In the genomic region with DNA sequence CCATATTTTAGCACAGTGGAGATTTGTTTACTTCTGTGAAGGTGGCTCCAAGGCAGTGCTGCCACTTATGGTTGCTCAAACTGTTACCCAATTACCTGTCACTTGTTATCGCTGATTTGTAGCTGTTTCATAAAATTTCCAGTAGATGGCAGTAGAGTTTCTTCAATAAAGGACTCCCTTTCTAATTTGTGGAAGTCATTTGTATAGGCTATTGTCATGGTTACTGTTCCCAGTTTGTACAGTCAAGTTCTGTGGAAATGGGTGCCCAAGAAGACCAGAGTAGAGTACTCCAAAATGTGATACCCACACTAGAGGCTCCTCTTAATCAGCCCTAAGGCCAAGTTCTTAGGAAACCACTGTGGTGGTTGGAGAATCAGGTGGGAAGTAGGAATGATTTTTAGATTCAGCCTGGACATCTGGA, we compare ENCODE assay signal across 8 cellular contexts.
DNase-seq lines count a peak whose midpoint lies in the region; ATAC-seq, FAIRE-seq and TF ChIP-seq lines count a peak whose summit lies in the region.

No MANE protein-coding gene starts in this region.

- H3K4me2 ChIP-seq in Loucy (ENCODE audit: low read depth, low read length, poor library complexity, severe bottlenecking) = no peak overlapping the region

- H3K9ac ChIP-seq in Loucy (ENCODE audit: low read depth, low read length, poor library complexity, severe bottlenecking) = no peak overlapping the region

- no peaks in the 10 kb centered on the region for H4K20me1 ChIP-seq in Loucy (ENCODE audit: insufficient read depth, low read length, poor library complexity, severe bottlenecking)

- no peaks in the 10 kb centered on the region for H3F3A ChIP-seq in Loucy (ENCODE audit: low read depth)

- H3K36me3 ChIP-seq in Loucy (ENCODE audit: insufficient read depth, low read length) (no peaks in the 10 kb centered on the region), Peyer's patch (no peaks in the 10 kb centered on the region), lung (ENCODE audit: control insufficient read depth in 2 of 2, insufficient read depth in 2 of 2, low read length in 2 of 2) (no peaks in the 10 kb centered on the region)

- no peaks in the 10 kb centered on the region for H3K4me1 ChIP-seq in Loucy (ENCODE audit: insufficient read depth, low read length, poor library complexity, severe bottlenecking)
- H3K4me1 ChIP-seq in Peyer's patch = no peaks in the 10 kb centered on the region
- peaks cover 0 to 9% of the 10 kb centered on the region in 2 donors for H3K4me1 ChIP-seq in lung (ENCODE audit: control insufficient read depth in 2 of 2, insufficient read depth in 2 of 2, low read length in 2 of 2)

- TF ChIP-seq POLR2A in H54 (IDR thresholded peaks at IDR 0.05; ENCODE audit: low read depth, low read length) (no peak), Peyer's patch (IDR thresholded peaks at IDR 0.05) (no peak)

- H3K4me3 ChIP-seq in Loucy (ENCODE audit: low read length, poor library complexity, severe bottlenecking) = no peak overlapping the region
- no peak overlapping the region for H3K4me3 ChIP-seq in Peyer's patch
- no peak overlapping the region for H3K4me3 ChIP-seq in lung

- no peaks in the 10 kb centered on the region for H3K9me2 ChIP-seq in Loucy (replicated peaks; ENCODE audit: low read depth, low read length)

- H3K27ac ChIP-seq in Peyer's patch (no peak overlapping the region), lung (ENCODE audit: low read depth in 1 of 2, low read length in 1 of 2) (no peak overlapping the region)

- TF ChIP-seq CTCF in Loucy (conservative IDR thresholded peaks at IDR 0.05; ENCODE audit: low read length) (peak; percentile 83), Peyer's patch (IDR thresholded peaks at IDR 0.05) (peak; percentile 22 to 92 (median 72)), lung (IDR thresholded peaks at IDR 0.05; ENCODE audit: control extremely low read depth, extremely low read depth) (peak; percentile 44)

- H3K27me3 ChIP-seq in Loucy (ENCODE audit: insufficient read depth, low read length, poor library complexity, severe bottlenecking) (no peaks in the 10 kb centered on the region), Peyer's patch (no peaks in the 10 kb centered on the region), lung (ENCODE audit: control insufficient read depth, insufficient read depth) (no peaks in the 10 kb centered on the region)

- H3K79me2 ChIP-seq in Loucy (ENCODE audit: insufficient read depth, low read length) = no peaks in the 10 kb centered on the region

- peak; percentile 26 for DNase-seq in GF-D8 (lab: John Stamatoyannopoulos, UW)
- DNase-seq in H54 (ENCODE audit: insufficient read length, low spot score) = peak; percentile 15
- no peak for DNase-seq in Peyer's patch
- DNase-seq in dermis blood vessel endothelial cell = peak; percentile 78
- no peak for DNase-seq in lung (ENCODE audit: low spot score)
- no peak for DNase-seq in NCI-H2029 treated with DMSO at 0.1 percent for 48 hours (lab: John Stamatoyannopoulos, UW)
- DNase-seq in stimulated activated CD4-positive, alpha-beta T cell treated with anti-CD3 and anti-CD28 coated beads, Interleukin-4, amount 100 ng/mL, for 1 hour = no peak

- H2AFZ ChIP-seq in Loucy (ENCODE audit: low read length) = no peak overlapping the region

- WGBS in lung, 2 donors = 0% methylated on average over 1 of the region's 1 CpG

- H3K9me3 ChIP-seq in Loucy (ENCODE audit: insufficient read depth, low read depth, low read length) = no peaks in the 10 kb centered on the region
- H3K9me3 ChIP-seq in Peyer's patch = no peaks in the 10 kb centered on the region
- H3K9me3 ChIP-seq in lung (ENCODE audit: control insufficient read depth in 2 of 2, insufficient read depth in 1 of 2, low read length in 1 of 2) = no peaks in the 10 kb centered on the region

- peak; percentile 95 for FAIRE-seq in H54 (lab: Jason Lieb, UNC)

- ATAC-seq in lung (ENCODE audit: insufficient read depth, low FRiP score) = peak; percentile 88

Comparison
In these comparisons a context has a peak if more than half of its experiments do, and no peak if none do; other contexts are left out.
1. DNase-seq: peak in GF-D8 (single experiment), H54 (single experiment) and dermis blood vessel endothelial cell (single experiment); none in Peyer's patch (0 of 3), lung (single experiment), NCI-H2029 treated with DMSO at 0.1 percent for 48 hours (single experiment) and stimulated activated CD4-positive, alpha-beta T cell treated with anti-CD3 and anti-CD28 coated beads, Interleukin-4, amount 100 ng/mL, for 1 hour (single experiment).
2. Peak in every context shown above with its lines, with median percentiles within 50 percentile points of each other: CTCF ChIP-seq.